ENCODE assay signal across 8 cellular contexts in genomic region chr6:79777713-79778579, GRCh38.
DNase-seq lines count a peak whose midpoint lies in the region; ATAC-seq, FAIRE-seq and TF ChIP-seq lines count a peak whose summit lies in the region.

No MANE protein-coding gene starts in this region.

- H3K9ac ChIP-seq in stomach smooth muscle (ENCODE audit: low read length in 2 of 2), result peak overlapping the region in 1 of 2 donors; percentile 26

- H3K36me3 ChIP-seq in RWPE2 (ENCODE audit: low read depth), result no peaks in the 10 kb centered on the region
- H3K36me3 ChIP-seq in neutrophil, result no peaks in the 10 kb centered on the region
- no peaks in the 10 kb centered on the region for H3K36me3 ChIP-seq in stomach smooth muscle (ENCODE audit: control insufficient read depth in 2 of 2, insufficient read depth in 2 of 2, low read length in 2 of 2)

- TF ChIP-seq CTCF in RWPE2 (IDR thresholded peaks at IDR 0.05; ENCODE audit: poor library complexity, severe bottlenecking) (peak; percentile 96), neutrophil (IDR thresholded peaks at IDR 0.05) (peak; percentile 86)

- H3K9me3 ChIP-seq in RWPE2 (ENCODE audit: severe bottlenecking) (no peaks in the 10 kb centered on the region), neutrophil (no peaks in the 10 kb centered on the region), stomach smooth muscle (ENCODE audit: control insufficient read depth in 2 of 2, low read length in 2 of 2) (no peaks in the 10 kb centered on the region)

- peak overlapping the region; percentile 9 for H3K4me3 ChIP-seq in RWPE2 (ENCODE audit: severe bottlenecking)
- H3K4me3 ChIP-seq in neutrophil (ENCODE audit: low read depth in 1 of 2, low read length in 1 of 2), result no peak overlapping the region
- peak overlapping the region; percentile 40 to 64 for H3K4me3 ChIP-seq in stomach smooth muscle (ENCODE audit: low read length in 2 of 2)

- no peaks in the 10 kb centered on the region for H3K27me3 ChIP-seq in RWPE2 (ENCODE audit: insufficient read depth, poor library complexity, severe bottlenecking)
- H3K27me3 ChIP-seq in neutrophil, result peaks cover 23% of the 10 kb centered on the region
- no peaks in the 10 kb centered on the region for H3K27me3 ChIP-seq in stomach smooth muscle (ENCODE audit: control insufficient read depth in 1 of 2, insufficient read depth in 2 of 2, low read length in 2 of 2)

- DNase-seq in D341Med (ENCODE audit: low spot score) (peak; percentile 96), HS-27A (ENCODE audit: low read depth) (peak; percentile 19), RWPE2 (ENCODE audit: low spot score) (peak; percentile 77), activated gamma-delta T cell (lab: John Stamatoyannopoulos, UW) (peak; percentile 41), frontal cortex (ENCODE audit: low spot score in 2 of 2) (peak; percentile 52 to 82)

- ATAC-seq in GM21367 (IDR thresholded peaks at IDR 0.05; ENCODE audit: unreplicated experiment) (peak; percentile 85), RWPE2 (ENCODE audit: low read depth) (peak; percentile 85)

- no peak for FAIRE-seq in frontal cortex (lab: Jason Lieb, UNC)

- H3K4me1 ChIP-seq in RWPE2 (ENCODE audit: insufficient read depth, poor library complexity, severe bottlenecking), result no peaks in the 10 kb centered on the region
- H3K4me1 ChIP-seq in neutrophil (ENCODE audit: control insufficient read depth in 1 of 2, insufficient read depth in 1 of 2, low read depth in 1 of 2, low read length in 1 of 2), result peaks cover 0 to 6% of the 10 kb centered on the region in 2 experiments
- H3K4me1 ChIP-seq in stomach smooth muscle (ENCODE audit: control insufficient read depth, insufficient read depth, low read length), result peaks cover 2% of the 10 kb centered on the region

- H3K27ac ChIP-seq in RWPE2 (ENCODE audit: poor library complexity, severe bottlenecking) (no peak overlapping the region), neutrophil (no peak overlapping the region), stomach smooth muscle (ENCODE audit: low read length) (no peak overlapping the region)

Comparison
In these comparisons a context has a peak if more than half of its experiments do, and no peak if none do; other contexts are left out.
1. DNase-seq: peak in every context shown above with its lines; median percentile 96 in D341Med; 77 in RWPE2; 67 in frontal cortex; 41 in activated gamma-delta T cell; 19 in HS-27A.
2. H3K4me3 ChIP-seq: peak in RWPE2 (single experiment) and stomach smooth muscle (2 of 2); none in neutrophil (0 of 2).